Comparison of ENCODE assay signal across 1 cellular context in the genomic region with DNA sequence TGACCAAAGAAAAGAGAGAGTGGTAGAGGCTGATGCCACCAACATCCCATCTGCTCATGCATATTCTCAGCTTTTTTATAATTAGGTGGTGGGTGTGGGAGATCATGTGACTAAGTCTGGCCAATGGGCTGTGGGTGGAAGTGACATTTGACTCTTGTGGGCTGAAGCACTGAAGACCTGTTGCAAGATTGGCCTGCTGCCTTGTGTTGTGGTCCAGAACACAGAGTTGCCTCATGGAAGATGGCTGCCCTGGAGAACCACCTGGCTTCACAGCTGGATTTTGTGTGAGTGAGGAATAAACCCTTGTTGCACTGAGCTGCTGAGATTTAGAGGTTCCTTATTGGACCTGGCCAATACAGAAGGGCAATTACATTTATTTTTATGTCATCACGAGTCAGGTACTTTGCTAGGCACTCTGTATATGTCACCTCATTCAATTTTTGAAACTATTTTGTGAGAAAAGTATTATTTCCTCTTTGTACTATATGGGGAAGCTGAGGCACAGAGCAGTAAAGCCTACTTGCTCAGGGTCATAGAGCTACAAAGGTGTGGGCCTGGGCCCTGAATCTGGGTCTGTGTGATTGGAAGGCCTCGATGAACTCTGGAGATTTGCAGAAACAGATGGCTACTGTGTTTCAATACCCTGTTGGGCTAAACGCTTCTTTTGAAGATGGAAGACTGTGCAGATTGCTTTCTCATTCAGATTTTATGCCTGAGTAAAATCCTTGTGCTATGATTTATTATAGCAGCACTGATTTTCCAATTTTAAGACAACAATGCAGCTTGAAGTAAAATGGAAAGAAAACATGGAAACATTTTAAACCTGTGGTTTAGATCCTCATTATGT.
TF ChIP-seq lines count a peak whose summit lies in the region.

No MANE protein-coding gene starts in this region.

TF ChIP-seq in GM23338, 12 proteins besides CTCF, POLR2A, EP300 and RAD21 (continued from another document):
- TF ChIP-seq, protein P1, sequence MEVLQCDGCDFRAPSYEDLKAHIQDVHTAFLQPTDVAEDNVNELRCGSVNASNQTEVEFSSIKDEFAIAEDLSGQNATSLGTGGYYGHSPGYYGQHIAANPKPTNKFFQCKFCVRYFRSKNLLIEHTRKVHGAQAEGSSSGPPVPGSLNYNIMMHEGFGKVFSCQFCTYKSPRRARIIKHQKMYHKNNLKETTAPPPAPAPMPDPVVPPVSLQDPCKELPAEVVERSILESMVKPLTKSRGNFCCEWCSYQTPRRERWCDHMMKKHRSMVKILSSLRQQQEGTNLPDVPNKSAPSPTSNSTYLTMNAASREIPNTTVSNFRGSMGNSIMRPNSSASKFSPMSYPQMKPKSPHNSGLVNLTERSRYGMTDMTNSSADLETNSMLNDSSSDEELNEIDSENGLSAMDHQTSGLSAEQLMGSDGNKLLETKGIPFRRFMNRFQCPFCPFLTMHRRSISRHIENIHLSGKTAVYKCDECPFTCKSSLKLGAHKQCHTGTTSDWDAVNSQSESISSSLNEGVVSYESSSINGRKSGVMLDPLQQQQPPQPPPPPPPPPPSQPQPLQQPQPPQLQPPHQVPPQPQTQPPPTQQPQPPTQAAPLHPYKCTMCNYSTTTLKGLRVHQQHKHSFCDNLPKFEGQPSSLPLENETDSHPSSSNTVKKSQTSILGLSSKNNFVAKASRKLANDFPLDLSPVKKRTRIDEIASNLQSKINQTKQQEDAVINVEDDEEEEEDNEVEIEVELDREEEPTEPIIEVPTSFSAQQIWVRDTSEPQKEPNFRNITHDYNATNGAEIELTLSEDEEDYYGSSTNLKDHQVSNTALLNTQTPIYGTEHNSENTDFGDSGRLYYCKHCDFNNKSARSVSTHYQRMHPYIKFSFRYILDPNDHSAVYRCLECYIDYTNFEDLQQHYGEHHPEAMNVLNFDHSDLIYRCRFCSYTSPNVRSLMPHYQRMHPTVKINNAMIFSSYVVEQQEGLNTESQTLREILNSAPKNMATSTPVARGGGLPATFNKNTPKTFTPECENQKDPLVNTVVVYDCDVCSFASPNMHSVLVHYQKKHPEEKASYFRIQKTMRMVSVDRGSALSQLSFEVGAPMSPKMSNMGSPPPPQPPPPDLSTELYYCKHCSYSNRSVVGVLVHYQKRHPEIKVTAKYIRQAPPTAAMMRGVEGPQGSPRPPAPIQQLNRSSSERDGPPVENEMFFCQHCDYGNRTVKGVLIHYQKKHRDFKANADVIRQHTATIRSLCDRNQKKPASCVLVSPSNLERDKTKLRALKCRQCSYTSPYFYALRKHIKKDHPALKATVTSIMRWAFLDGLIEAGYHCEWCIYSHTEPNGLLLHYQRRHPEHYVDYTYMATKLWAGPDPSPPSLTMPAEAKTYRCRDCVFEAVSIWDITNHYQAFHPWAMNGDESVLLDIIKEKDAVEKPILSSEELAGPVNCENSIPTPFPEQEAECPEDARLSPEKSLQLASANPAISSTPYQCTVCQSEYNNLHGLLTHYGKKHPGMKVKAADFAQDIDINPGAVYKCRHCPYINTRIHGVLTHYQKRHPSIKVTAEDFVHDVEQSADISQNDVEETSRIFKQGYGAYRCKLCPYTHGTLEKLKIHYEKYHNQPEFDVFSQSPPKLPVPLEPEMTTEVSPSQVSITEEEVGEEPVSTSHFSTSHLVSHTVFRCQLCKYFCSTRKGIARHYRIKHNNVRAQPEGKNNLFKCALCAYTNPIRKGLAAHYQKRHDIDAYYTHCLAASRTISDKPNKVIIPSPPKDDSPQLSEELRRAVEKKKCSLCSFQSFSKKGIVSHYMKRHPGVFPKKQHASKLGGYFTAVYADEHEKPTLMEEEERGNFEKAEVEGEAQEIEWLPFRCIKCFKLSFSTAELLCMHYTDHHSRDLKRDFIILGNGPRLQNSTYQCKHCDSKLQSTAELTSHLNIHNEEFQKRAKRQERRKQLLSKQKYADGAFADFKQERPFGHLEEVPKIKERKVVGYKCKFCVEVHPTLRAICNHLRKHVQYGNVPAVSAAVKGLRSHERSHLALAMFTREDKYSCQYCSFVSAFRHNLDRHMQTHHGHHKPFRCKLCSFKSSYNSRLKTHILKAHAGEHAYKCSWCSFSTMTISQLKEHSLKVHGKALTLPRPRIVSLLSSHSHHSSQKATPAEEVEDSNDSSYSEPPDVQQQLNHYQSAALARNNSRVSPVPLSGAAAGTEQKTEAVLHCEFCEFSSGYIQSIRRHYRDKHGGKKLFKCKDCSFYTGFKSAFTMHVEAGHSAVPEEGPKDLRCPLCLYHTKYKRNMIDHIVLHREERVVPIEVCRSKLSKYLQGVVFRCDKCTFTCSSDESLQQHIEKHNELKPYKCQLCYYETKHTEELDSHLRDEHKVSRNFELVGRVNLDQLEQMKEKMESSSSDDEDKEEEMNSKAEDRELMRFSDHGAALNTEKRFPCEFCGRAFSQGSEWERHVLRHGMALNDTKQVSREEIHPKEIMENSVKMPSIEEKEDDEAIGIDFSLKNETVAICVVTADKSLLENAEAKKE (CRISPR knock-in tag; IDR thresholded peaks at IDR 0.05), result no peak
- TF ChIP-seq STAT1 (IDR thresholded peaks at IDR 0.05; ENCODE audit: unreplicated experiment) (no peak), ZNF331 (CRISPR knock-in tag; IDR thresholded peaks at IDR 0.05; ENCODE audit: low read depth) (no peak), EZH2 (IDR thresholded peaks at IDR 0.05; ENCODE audit: low read depth, unreplicated experiment) (no peak), POLR2AphosphoS5 (IDR thresholded peaks at IDR 0.05; ENCODE audit: low read depth) (no peak), CREB1 (CRISPR knock-in tag; IDR thresholded peaks at IDR 0.05; ENCODE audit: low read depth) (no peak), EZH2phosphoT487 (IDR thresholded peaks at IDR 0.05; ENCODE audit: unreplicated experiment) (no peak), JUNB (IDR thresholded peaks at IDR 0.05; ENCODE audit: unreplicated experiment) (no peak), ETS1 (IDR thresholded peaks at IDR 0.05) (no peak), NANOG (IDR thresholded peaks at IDR 0.05; ENCODE audit: borderline replicate concordance) (no peak)
- TF ChIP-seq, protein P2, sequence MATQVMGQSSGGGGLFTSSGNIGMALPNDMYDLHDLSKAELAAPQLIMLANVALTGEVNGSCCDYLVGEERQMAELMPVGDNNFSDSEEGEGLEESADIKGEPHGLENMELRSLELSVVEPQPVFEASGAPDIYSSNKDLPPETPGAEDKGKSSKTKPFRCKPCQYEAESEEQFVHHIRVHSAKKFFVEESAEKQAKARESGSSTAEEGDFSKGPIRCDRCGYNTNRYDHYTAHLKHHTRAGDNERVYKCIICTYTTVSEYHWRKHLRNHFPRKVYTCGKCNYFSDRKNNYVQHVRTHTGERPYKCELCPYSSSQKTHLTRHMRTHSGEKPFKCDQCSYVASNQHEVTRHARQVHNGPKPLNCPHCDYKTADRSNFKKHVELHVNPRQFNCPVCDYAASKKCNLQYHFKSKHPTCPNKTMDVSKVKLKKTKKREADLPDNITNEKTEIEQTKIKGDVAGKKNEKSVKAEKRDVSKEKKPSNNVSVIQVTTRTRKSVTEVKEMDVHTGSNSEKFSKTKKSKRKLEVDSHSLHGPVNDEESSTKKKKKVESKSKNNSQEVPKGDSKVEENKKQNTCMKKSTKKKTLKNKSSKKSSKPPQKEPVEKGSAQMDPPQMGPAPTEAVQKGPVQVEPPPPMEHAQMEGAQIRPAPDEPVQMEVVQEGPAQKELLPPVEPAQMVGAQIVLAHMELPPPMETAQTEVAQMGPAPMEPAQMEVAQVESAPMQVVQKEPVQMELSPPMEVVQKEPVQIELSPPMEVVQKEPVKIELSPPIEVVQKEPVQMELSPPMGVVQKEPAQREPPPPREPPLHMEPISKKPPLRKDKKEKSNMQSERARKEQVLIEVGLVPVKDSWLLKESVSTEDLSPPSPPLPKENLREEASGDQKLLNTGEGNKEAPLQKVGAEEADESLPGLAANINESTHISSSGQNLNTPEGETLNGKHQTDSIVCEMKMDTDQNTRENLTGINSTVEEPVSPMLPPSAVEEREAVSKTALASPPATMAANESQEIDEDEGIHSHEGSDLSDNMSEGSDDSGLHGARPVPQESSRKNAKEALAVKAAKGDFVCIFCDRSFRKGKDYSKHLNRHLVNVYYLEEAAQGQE (IDR thresholded peaks at IDR 0.05; ENCODE audit: unreplicated experiment), result no peak
